ENCODE assay signal across 16 cellular contexts in genomic region chr2:125456851-125457250, GRCh38.
DNase-seq lines count a peak whose midpoint lies in the region; ATAC-seq and TF ChIP-seq lines count a peak whose summit lies in the region.
"Had no signal": no experiment of that assay in that cellular context is flagged by ENCODE, and none has a peak within 500 bp of the region (broad histone marks: within the 10 kb centered on the region; RNA-seq: fewer than 3 reads in every experiment).

No MANE protein-coding gene starts in this region.

- no peak for ATAC-seq in HG03108 (IDR thresholded peaks at IDR 0.05; ENCODE audit: unreplicated experiment)

- H3K27me3 ChIP-seq in adipocyte (replicated peaks; ENCODE audit: control insufficient read depth, insufficient read depth, low read length) (no peaks in the 10 kb centered on the region), left ventricle myocardium inferior (ENCODE audit: low read depth) (no peaks in the 10 kb centered on the region)
- H3K27me3 ChIP-seq: Peyer's patch had no signal

- H3K4me3 ChIP-seq in adipocyte (ENCODE audit: low read length) (no peak overlapping the region), left ventricle myocardium inferior (no peak overlapping the region)
- H3K4me3 ChIP-seq: Peyer's patch, SK-N-MC had no signal

- H3K27ac ChIP-seq in left ventricle myocardium inferior (replicated peaks): no peak overlapping the region
- H3K27ac ChIP-seq: Peyer's patch, SK-N-MC had no signal

- no peak for TF ChIP-seq CTCF in left ventricle myocardium inferior (IDR thresholded peaks at IDR 0.05; ENCODE audit: borderline replicate concordance)

- H3K9ac ChIP-seq in adipocyte (ENCODE audit: low read length): no peak overlapping the region

- DNase-seq in NCI-H1105 treated with DMSO at 0.1 percent for 48 hours (lab: John Stamatoyannopoulos, UW) (peak; percentile 95), NCI-H2171 (lab: John Stamatoyannopoulos, UW) (peak; percentile 77), adipocyte (ENCODE audit: low read depth) (peak; percentile 9), NCI-H510A (lab: John Stamatoyannopoulos, UW) (no peak), left ventricle myocardium inferior (no peak)
- DNase-seq in activated naive CD4-positive, alpha-beta T cell treated with Interleukin-2 at 50 U/mL for 16 hours: no peak
- DNase-seq: Calu3; CD4-positive, CD25-positive, alpha-beta regulatory T cell; KG1; NCI-H1930; NCI-H345; NCI-H774; Peyer's patch; Right ventricle myocardium superior had no signal

- intact Hi-C loops in left ventricle myocardium inferior (cut with micrococcal nuclease): no loop called here

- H3K9me3 ChIP-seq in adipocyte (ENCODE audit: control insufficient read depth, low read length) (no peaks in the 10 kb centered on the region), left ventricle myocardium inferior (replicated peaks) (no peaks in the 10 kb centered on the region)
- H3K9me3 ChIP-seq: Peyer's patch had no signal

- no peaks in the 10 kb centered on the region for H3K4me1 ChIP-seq in adipocyte (ENCODE audit: control insufficient read depth, insufficient read depth, low read length)
- no peaks in the 10 kb centered on the region for H3K4me1 ChIP-seq in left ventricle myocardium inferior
- H3K4me1 ChIP-seq: Peyer's patch had no signal

- H3K36me3 ChIP-seq in adipocyte (ENCODE audit: control insufficient read depth, insufficient read depth, low read length, severe bottlenecking) (no peaks in the 10 kb centered on the region), left ventricle myocardium inferior (no peaks in the 10 kb centered on the region)
- H3K36me3 ChIP-seq: Peyer's patch had no signal

Comparison
In these comparisons a context has a peak if more than half of its experiments do, and no peak if none do; other contexts are left out.
1. DNase-seq: peak in NCI-H1105 treated with DMSO at 0.1 percent for 48 hours (single experiment), NCI-H2171 (single experiment) and adipocyte (single experiment); none in activated naive CD4-positive, alpha-beta T cell treated with Interleukin-2 at 50 U/mL for 16 hours (single experiment), NCI-H510A (single experiment) and left ventricle myocardium inferior (single experiment).